ENCODE assay signal across 1 cellular context in genomic region chr9:89606567-89607311, GRCh38.
TF ChIP-seq lines count a peak whose summit lies in the region.

No MANE protein-coding gene starts in this region.

TF ChIP-seq in IMR-90, 13 proteins besides CTCF, POLR2A, EP300 and RAD21 (continued from another document):
- peak; percentile 39; the same call in 1 of the 2 replicates for TF ChIP-seq FOS (IDR thresholded peaks at IDR 0.05; ENCODE audit: low read depth, low read length)
